ENCODE assay signal across 8 cellular contexts in genomic region chr22:36286096-36286957, GRCh38. TPM values are rescaled to one million over a fixed set of nuclear protein-coding genes. Genes with fewer than 3 reads are reported as not detected.
A peak's percentile ranks its signal among the peaks of the same experiment; 100 is the strongest.
DNase-seq lines count a peak whose midpoint lies in the region; ATAC-seq, FAIRE-seq and TF ChIP-seq lines count a peak whose summit lies in the region.

No MANE protein-coding gene starts in this region.

- peak; percentile 98 for TF ChIP-seq CTCF in A673 (conservative IDR thresholded peaks at IDR 0.05; ENCODE audit: low read depth, low read length)

- FAIRE-seq in GM19239 (lab: Jason Lieb, UNC), result peak; percentile 53

- no peak for ATAC-seq in GM19467 (IDR thresholded peaks at IDR 0.05; ENCODE audit: unreplicated experiment)

- POLR2A ChIA-PET in A673 (lab: Charles Lee; ENCODE audit: low non-redundant PET), result no interaction called here

- no peaks in the 10 kb centered on the region for H3K27me3 ChIP-seq in A673 (replicated peaks; ENCODE audit: insufficient read depth, low read depth, low read length, poor library complexity)

- CTCF ChIA-PET in A673 (lab: Charles Lee), result interaction anchor here (0.6 to 1.8 kb wide), 10 partner anchors 15 to 290 kb away, joined by 3 to 7 read pairs (median 4); no protein-coding TSS in a partner anchor

- DNase-seq in A673 (ENCODE audit: low spot score), result peak; percentile 89
- peak; percentile 90 for DNase-seq in GM19239 (ENCODE audit: insufficient read length, low spot score)
- peak; percentile 83 for DNase-seq in NCI-H69 (lab: John Stamatoyannopoulos, UW)
- peak; percentile 42 to 53 for DNase-seq in activated CD4-positive, alpha-beta T cell treated with anti-CD3 and anti-CD28 coated beads, Interleukin-2, amount 50 U/mL, for 4 hours
- DNase-seq in dermis microvascular lymphatic vessel endothelial cell (ENCODE audit: low read depth in 2 of 2), result peak; percentile 34 to 67
- peak; percentile 81 for DNase-seq in medulla oblongata (ENCODE audit: extremely low spot score)
- DNase-seq in stimulated activated CD4-positive, alpha-beta T cell treated with anti-CD3 and anti-CD28 coated beads, TNF-alpha, amount 100 ng/mL, for 48 hours (ENCODE audit: low read depth in 3 of 3), result peak; percentile 44 to 55 (median 52)

- intact Hi-C loops in A673 (cut with micrococcal nuclease; ENCODE audit: unreplicated experiment), result loop anchor here (5.0 kb wide), 1 partner anchor 139 kb away; no protein-coding TSS in a partner anchor

- H3K36me3 ChIP-seq in A673 (ENCODE audit: insufficient read depth, low read length, poor library complexity, severe bottlenecking), result peaks cover 68% of the 10 kb centered on the region

- no peak overlapping the region for H3K4me3 ChIP-seq in A673 (ENCODE audit: low read depth, low read length, poor library complexity, severe bottlenecking)

- peaks cover 4% of the 10 kb centered on the region for H3K4me1 ChIP-seq in A673 (ENCODE audit: insufficient read depth, low read length, poor library complexity, severe bottlenecking)

- no TSS peak for BruUV-seq in A673 (replicated peaks; lab: Mats Ljungman, UMichigan)

- no peaks in the 10 kb centered on the region for H3K9me3 ChIP-seq in A673 (ENCODE audit: low read depth, low read length, poor library complexity, severe bottlenecking)

- H3K27ac ChIP-seq in A673 (ENCODE audit: low read depth, low read length, poor library complexity, severe bottlenecking), result peak overlapping the region; percentile 41

RNA-seq across cellular contexts. Expression of gene APOL1, which starts 33.4 kb away (rescaled TPM):
- total RNA-seq in A673 (2021) (0.30 and 0.87 TPM in 2 replicates), dermis microvascular lymphatic vessel endothelial cell (4.9 and 8.0 TPM in 2 replicates)

RNA-seq across cellular contexts. Expression of gene APOL2, which starts 47.0 kb away (rescaled TPM):
- total RNA-seq in A673 (2021), result 37.9 and 45.1 TPM in 2 replicates
- total RNA-seq in dermis microvascular lymphatic vessel endothelial cell, result 37.9 and 62.1 TPM in 2 replicates
